ENCODE assay signal across 1 cellular context in the genomic region with DNA sequence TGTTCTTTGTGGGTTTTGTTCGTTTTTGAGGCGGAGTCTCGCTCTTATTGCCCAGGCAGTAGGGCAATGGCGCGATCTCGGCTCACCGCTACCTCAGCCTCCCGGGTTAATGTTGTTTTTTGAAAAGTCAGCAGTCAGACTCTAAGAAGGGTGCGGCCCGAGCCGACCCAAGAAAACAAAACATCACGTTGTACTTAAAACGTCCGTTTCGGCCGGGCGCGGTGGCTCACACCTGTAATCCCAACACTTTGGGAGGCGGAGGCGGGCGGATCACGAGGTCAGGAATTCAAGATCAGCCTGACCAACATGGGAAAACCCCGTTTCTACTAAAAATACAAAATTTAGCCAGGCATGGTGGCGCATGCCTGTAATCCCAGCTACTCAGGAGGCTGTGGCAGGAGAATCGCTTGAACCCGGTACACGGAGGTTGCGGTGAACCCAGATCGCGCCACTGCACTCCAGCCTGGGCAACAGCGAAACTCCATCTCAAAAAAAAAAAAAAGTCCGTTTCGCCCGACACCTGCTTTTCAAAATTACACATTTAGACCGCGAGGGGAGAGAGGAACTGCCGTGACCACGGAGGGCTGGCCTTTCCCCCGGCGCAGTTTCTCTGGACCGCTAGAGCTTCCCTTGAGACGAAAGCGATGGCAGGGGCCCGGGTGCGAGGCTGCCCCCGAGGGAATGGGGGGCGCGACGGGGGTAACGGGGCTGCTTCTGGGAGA.
TF ChIP-seq lines count a peak whose summit lies in the region.

No MANE protein-coding gene starts in this region.

TF ChIP-seq in HEK293, 187 proteins besides CTCF, POLR2A, EP300 and RAD21 (continued from another document):
- TF ChIP-seq, protein P1, sequence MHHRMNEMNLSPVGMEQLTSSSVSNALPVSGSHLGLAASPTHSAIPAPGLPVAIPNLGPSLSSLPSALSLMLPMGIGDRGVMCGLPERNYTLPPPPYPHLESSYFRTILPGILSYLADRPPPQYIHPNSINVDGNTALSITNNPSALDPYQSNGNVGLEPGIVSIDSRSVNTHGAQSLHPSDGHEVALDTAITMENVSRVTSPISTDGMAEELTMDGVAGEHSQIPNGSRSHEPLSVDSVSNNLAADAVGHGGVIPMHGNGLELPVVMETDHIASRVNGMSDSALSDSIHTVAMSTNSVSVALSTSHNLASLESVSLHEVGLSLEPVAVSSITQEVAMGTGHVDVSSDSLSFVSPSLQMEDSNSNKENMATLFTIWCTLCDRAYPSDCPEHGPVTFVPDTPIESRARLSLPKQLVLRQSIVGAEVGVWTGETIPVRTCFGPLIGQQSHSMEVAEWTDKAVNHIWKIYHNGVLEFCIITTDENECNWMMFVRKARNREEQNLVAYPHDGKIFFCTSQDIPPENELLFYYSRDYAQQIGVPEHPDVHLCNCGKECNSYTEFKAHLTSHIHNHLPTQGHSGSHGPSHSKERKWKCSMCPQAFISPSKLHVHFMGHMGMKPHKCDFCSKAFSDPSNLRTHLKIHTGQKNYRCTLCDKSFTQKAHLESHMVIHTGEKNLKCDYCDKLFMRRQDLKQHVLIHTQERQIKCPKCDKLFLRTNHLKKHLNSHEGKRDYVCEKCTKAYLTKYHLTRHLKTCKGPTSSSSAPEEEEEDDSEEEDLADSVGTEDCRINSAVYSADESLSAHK (tag by site-specific recombination; IDR thresholded peaks at IDR 0.05): peak; percentile 73
- no peak for TF ChIP-seq ZBTB1 (tag by site-specific recombination; IDR thresholded peaks at IDR 0.05)
